In genomic region chr22:38505595-38506117, GRCh38 we compare ENCODE assay signal across 8 cellular contexts. TPM values are rescaled to one million over a fixed set of nuclear protein-coding genes. Genes with fewer than 3 reads are reported as not detected.
DNase-seq lines count a peak whose midpoint lies in the region; ATAC-seq and TF ChIP-seq lines count a peak whose summit lies in the region.

No MANE protein-coding gene starts in this region.

- H3K36me3 Mint-ChIP-seq in T-cell (peaks cover 38% of the 10 kb centered on the region), brain (peaks cover 50% of the 10 kb centered on the region)

- H3K4me1 ChIP-seq in BLaER1, result peaks cover 68% of the 10 kb centered on the region
- peaks cover 27% of the 10 kb centered on the region for H3K4me1 ChIP-seq in iPS-18a (ENCODE audit: control insufficient read depth, low read depth, low read length)
- peaks cover 21 to 42% (median 29%) of the 10 kb centered on the region in 3 donors for H3K4me1 ChIP-seq in skeletal muscle tissue (ENCODE audit: control insufficient read depth in 3 of 3, insufficient read depth in 3 of 3, low read length in 3 of 3)

- H3K4me1 Mint-ChIP-seq in T-cell, result peaks cover 53 to 69% (median 63%) of the 10 kb centered on the region in 3 donors
- H3K4me1 Mint-ChIP-seq in brain, result peaks cover 58% of the 10 kb centered on the region

- peak overlapping the region; percentile 91 to 99 (median 99) for H3K4me3 Mint-ChIP-seq in T-cell
- H3K4me3 Mint-ChIP-seq in brain, result peak overlapping the region; percentile 98 to 99 (median 99)

- peaks cover 49% of the 10 kb centered on the region for H4K20me1 ChIP-seq in BLaER1

- peak overlapping the region; percentile 100 for H3K9ac ChIP-seq in BLaER1
- H3K9ac ChIP-seq in iPS-18a (ENCODE audit: low read length), result peak overlapping the region; percentile 99
- peak overlapping the region; percentile 99 to 100 (median 100) for H3K9ac ChIP-seq in skeletal muscle tissue (ENCODE audit: low read depth in 1 of 3, low read length in 3 of 3)

- POLR2A ChIA-PET in T-cell (lab: Charles Lee), result no interaction called here

- H3K27me3 ChIP-seq in BLaER1 (no peaks in the 10 kb centered on the region), iPS-18a (ENCODE audit: control insufficient read depth, insufficient read depth, low read length) (no peaks in the 10 kb centered on the region), skeletal muscle tissue (ENCODE audit: control insufficient read depth in 3 of 3, insufficient read depth in 3 of 3, low read length in 3 of 3) (no peaks in the 10 kb centered on the region)

- peak in 25 of 34 experiments; percentile 10 to 65 (median 50) for DNase-seq in T-cell
- DNase-seq in NOMO-1 treated with DMSO at 0.1 percent for 48 hours (lab: John Stamatoyannopoulos, UW; ENCODE audit: unreplicated experiment), result no peak

- H3K9me3 Mint-ChIP-seq in T-cell (no peaks in the 10 kb centered on the region), brain (peaks cover 0 to 2% (median 0%) of the 10 kb centered on the region in 5 experiments)

- H3K4me2 ChIP-seq in BLaER1, result peak overlapping the region; percentile 91

- H3K27ac Mint-ChIP-seq in T-cell (peak overlapping the region; percentile 100), brain (peak overlapping the region; percentile 100)

- H3K9me3 ChIP-seq in BLaER1 (no peaks in the 10 kb centered on the region), iPS-18a (ENCODE audit: control insufficient read depth, low read depth, low read length) (no peaks in the 10 kb centered on the region), skeletal muscle tissue (ENCODE audit: control insufficient read depth in 3 of 3, low read length in 3 of 3) (no peaks in the 10 kb centered on the region)

- peak overlapping the region; percentile 100 for H3K27ac ChIP-seq in BLaER1
- peak overlapping the region; percentile 97 for H3K27ac ChIP-seq in iPS-18a (ENCODE audit: low read length)
- peak overlapping the region; percentile 100 for H3K27ac ChIP-seq in skeletal muscle tissue (ENCODE audit: low read depth, low read length)

- ATAC-seq in GM19023 (IDR thresholded peaks at IDR 0.05; ENCODE audit: unreplicated experiment), result peak; percentile 29
- ATAC-seq in HG03378 (IDR thresholded peaks at IDR 0.05; ENCODE audit: unreplicated experiment), result peak; percentile 10
- ATAC-seq in T-cell (replicated peaks in 1 of 4), result peak; percentile 32 to 38 (median 36)

- H3K4me3 ChIP-seq in BLaER1, result peak overlapping the region; percentile 95
- H3K4me3 ChIP-seq in iPS-18a (ENCODE audit: low read length), result peak overlapping the region; percentile 97
- peak overlapping the region; percentile 94 to 97 (median 95) for H3K4me3 ChIP-seq in skeletal muscle tissue (ENCODE audit: low read length in 3 of 3)

- TF ChIP-seq CTCF in brain (conservative IDR thresholded peaks at IDR 0.05), result no peak

- H3K36me3 ChIP-seq in BLaER1 (peaks cover 31% of the 10 kb centered on the region), iPS-18a (ENCODE audit: control insufficient read depth, low read depth, low read length) (peaks cover 33% of the 10 kb centered on the region), skeletal muscle tissue (ENCODE audit: control insufficient read depth in 3 of 3, insufficient read depth in 3 of 3, low read length in 3 of 3) (peaks cover 4 to 14% (median 8%) of the 10 kb centered on the region in 3 donors)

- H3K27me3 Mint-ChIP-seq in T-cell, result peaks cover 0 to 2% of the 10 kb centered on the region in 2 donors
- peaks cover 11% of the 10 kb centered on the region for H3K27me3 Mint-ChIP-seq in brain

- CTCF ChIA-PET in T-cell (lab: Charles Lee), result no interaction called here

RNA-seq across cellular contexts. Expression of gene DDX17, which starts 0.5 kb away (rescaled TPM):
- total RNA-seq in T-cell (100 to 1,000 TPM; 589 to 907 (median 850) TPM), skeletal muscle tissue (358 TPM)
- 88.0 TPM for polyA plus RNA-seq in brain (ENCODE audit: insufficient read depth, low read depth, low replicate concordance)

RNA-seq across cellular contexts. Expression of gene KDELR3, which starts 37.8 kb away (rescaled TPM):
- under 1 TPM in 3 of 5 donors, not detected in 2; 0.20 to 0.29 (median 0.25) TPM for total RNA-seq in T-cell
- polyA plus RNA-seq in brain (ENCODE audit: insufficient read depth, low read depth, low replicate concordance), result 1.1 TPM
- total RNA-seq in skeletal muscle tissue, result 32.9 TPM

RNA-seq across cellular contexts. Expression of gene KCNJ4, which starts 50.7 kb away (rescaled TPM):
- total RNA-seq in T-cell, result not detected
- 18.1 TPM for polyA plus RNA-seq in brain (ENCODE audit: insufficient read depth, low read depth, low replicate concordance)
- total RNA-seq in skeletal muscle tissue, result not detected

Comparison
In these comparisons a context has a peak if more than half of its experiments do, and no peak if none do; other contexts are left out.
1. RNA of gene KDELR3, which starts 37.8 kb away (total RNA-seq): 32.9 TPM in skeletal muscle tissue (single experiment); 0.20 to 0.29 TPM in T-cell; every median in the first group is over 10 times any median in the second.
2. Peak in every context shown above with its lines, with median percentiles within 50 percentile points of each other: H3K27ac ChIP-seq, H3K4me3 ChIP-seq, H3K9ac ChIP-seq and ATAC-seq.